ENCODE assay signal across 1 cellular context in genomic region chr1:159868766-159869165, GRCh38.
TF ChIP-seq lines count a peak whose summit lies in the region.

No MANE protein-coding gene starts in this region.

TF ChIP-seq in IMR-90, 13 proteins besides CTCF, POLR2A, EP300 and RAD21:
- TF ChIP-seq CEBPB (IDR thresholded peaks at IDR 0.05; ENCODE audit: low read depth, low read length) (no peak), MAFK (IDR thresholded peaks at IDR 0.05; ENCODE audit: low read depth, low read length) (no peak), RCOR1 (IDR thresholded peaks at IDR 0.05; ENCODE audit: insufficient replicate concordance, low read length) (no peak), FOS (IDR thresholded peaks at IDR 0.05; ENCODE audit: low read depth, low read length) (no peak), BHLHE40 (IDR thresholded peaks at IDR 0.05; ENCODE audit: low read depth, low read length) (no peak), NFE2L2 (IDR thresholded peaks at IDR 0.05; ENCODE audit: low read depth, low read length) (no peak), RFX5 (IDR thresholded peaks at IDR 0.05; ENCODE audit: low read depth, low read length) (no peak), MAZ (IDR thresholded peaks at IDR 0.05; ENCODE audit: borderline replicate concordance, low read depth, low read length) (no peak), MXI1 (IDR thresholded peaks at IDR 0.05; ENCODE audit: borderline replicate concordance, low read depth, low read length) (no peak), ELK1 (IDR thresholded peaks at IDR 0.05; ENCODE audit: borderline replicate concordance, low read depth, low read length) (no peak)
- TF ChIP-seq, protein P1, sequence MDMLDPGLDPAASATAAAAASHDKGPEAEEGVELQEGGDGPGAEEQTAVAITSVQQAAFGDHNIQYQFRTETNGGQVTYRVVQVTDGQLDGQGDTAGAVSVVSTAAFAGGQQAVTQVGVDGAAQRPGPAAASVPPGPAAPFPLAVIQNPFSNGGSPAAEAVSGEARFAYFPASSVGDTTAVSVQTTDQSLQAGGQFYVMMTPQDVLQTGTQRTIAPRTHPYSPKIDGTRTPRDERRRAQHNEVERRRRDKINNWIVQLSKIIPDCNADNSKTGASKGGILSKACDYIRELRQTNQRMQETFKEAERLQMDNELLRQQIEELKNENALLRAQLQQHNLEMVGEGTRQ (IDR thresholded peaks at IDR 0.05; ENCODE audit: low read depth, low read length) = no peak
